8 cellular contexts compared by ENCODE assay signal in genomic region chr14:34628681-34629135, GRCh38. TPM values are rescaled to one million over a fixed set of nuclear protein-coding genes. Genes with fewer than 3 reads are reported as not detected.
DNase-seq lines count a peak whose midpoint lies in the region; ATAC-seq, FAIRE-seq and TF ChIP-seq lines count a peak whose summit lies in the region.

No MANE protein-coding gene starts in this region.

- no peak for FAIRE-seq in D721Med (lab: Jason Lieb, UNC)

- H3K36me3 ChIP-seq in HUES64 (ENCODE audit: insufficient read depth, low read length) (peaks cover 9% of the 10 kb centered on the region), gastroesophageal sphincter (peaks cover 0 to 20% of the 10 kb centered on the region in 2 donors), skeletal muscle satellite cell (ENCODE audit: insufficient read depth, low read length) (peaks cover 8% of the 10 kb centered on the region)

- H3K4me1 ChIP-seq in HUES64 (ENCODE audit: insufficient read depth, low read length) = peaks cover 7% of the 10 kb centered on the region; the same call in 1 of the 2 replicates
- peaks cover 0 to 60% (median 7%) of the 10 kb centered on the region in 3 donors for H3K4me1 ChIP-seq in gastroesophageal sphincter
- peaks cover 7% of the 10 kb centered on the region for H3K4me1 ChIP-seq in skeletal muscle satellite cell (ENCODE audit: control insufficient read depth, insufficient read depth, low read length)

- DNase-seq in AG04450 (ENCODE audit: low read depth, low spot score) (no peak), activated T-cell treated with anti-CD3 and anti-CD28 coated beads for 4 hours (peak; percentile 14), D721Med (ENCODE audit: insufficient read length, low spot score) (no peak)

- H3K4me3 ChIP-seq in AG04450 (ENCODE audit: low read depth, low read length) = peak overlapping the region; percentile 95
- peak overlapping the region; percentile 96 for H3K4me3 ChIP-seq in HUES64 (ENCODE audit: low read length)
- peak overlapping the region; percentile 82 to 93 for H3K4me3 ChIP-seq in gastroesophageal sphincter
- H3K4me3 ChIP-seq in skeletal muscle satellite cell (ENCODE audit: low read length) = peak overlapping the region; percentile 90

- H3K9ac ChIP-seq in HUES64 (ENCODE audit: low read depth, low read length) (no peak overlapping the region), skeletal muscle satellite cell (ENCODE audit: low read depth, low read length) (peak overlapping the region; percentile 99)

- H3K27me3 ChIP-seq in AG04450 (ENCODE audit: control insufficient read depth, insufficient read depth, low read length) (no peaks in the 10 kb centered on the region), HUES64 (ENCODE audit: insufficient read depth, low read length) (no peaks in the 10 kb centered on the region), gastroesophageal sphincter (no peaks in the 10 kb centered on the region), skeletal muscle satellite cell (ENCODE audit: control insufficient read depth, insufficient read depth, low read length) (no peaks in the 10 kb centered on the region)

- ATAC-seq in gastroesophageal sphincter = no peak
- no peak for ATAC-seq in GM21717 (IDR thresholded peaks at IDR 0.05; ENCODE audit: unreplicated experiment)
- ATAC-seq in GM19467 (IDR thresholded peaks at IDR 0.05; ENCODE audit: unreplicated experiment) = no peak

- TF ChIP-seq EP300 in gastroesophageal sphincter (IDR thresholded peaks at IDR 0.05) = no peak

- TF ChIP-seq CTCF in AG04450 (IDR thresholded peaks at IDR 0.05; ENCODE audit: low read depth, low read length) (no peak), gastroesophageal sphincter (IDR thresholded peaks at IDR 0.05) (no peak), D721Med (IDR thresholded peaks at IDR 0.05; ENCODE audit: insufficient read depth, missing control alignments) (no peak)

- WGBS in HUES64 = 36% methylated on average over 4 of the region's 5 CpGs
- 23 to 24% methylated on average over 5 of the region's 5 CpGs for WGBS in gastroesophageal sphincter (ENCODE audit: low coverage in 1 of 2), 2 donors

- CTCF ChIA-PET in AG04450 (lab: Charles Lee) = no interaction called here

- H3K9me3 ChIP-seq in AG04450 (ENCODE audit: control insufficient read depth, insufficient read depth, low read length) (peaks cover 6% of the 10 kb centered on the region; the same call in 1 of the 2 replicates), HUES64 (ENCODE audit: insufficient read depth, low read depth, low read length) (no peaks in the 10 kb centered on the region), gastroesophageal sphincter (no peaks in the 10 kb centered on the region), skeletal muscle satellite cell (replicated peaks; ENCODE audit: low read length) (no peaks in the 10 kb centered on the region)

- POLR2A ChIA-PET in AG04450 (lab: Yijun Ruan, JAX) = no interaction called here

- no peak overlapping the region for H3K27ac ChIP-seq in AG04450 (ENCODE audit: low read depth, low read length)
- H3K27ac ChIP-seq in HUES64 (ENCODE audit: low read depth, low read length) = no peak overlapping the region
- H3K27ac ChIP-seq in gastroesophageal sphincter = peak overlapping the region in 2 of 4 donors; percentile 92 to 99

- H3K4me2 ChIP-seq in skeletal muscle satellite cell (ENCODE audit: low read length) = peak overlapping the region; percentile 84

- no peak for TF ChIP-seq POLR2A in gastroesophageal sphincter (IDR thresholded peaks at IDR 0.05)

RNA-seq across cellular contexts. Expression of gene SNX6, which starts 1.2 kb away (rescaled TPM):
- 120 and 178 TPM in 2 replicates for polyA plus RNA-seq in AG04450 (2011; rRNA removed)
- polyA minus RNA-seq in AG04450 (2011; rRNA and poly(A)+ RNA removed) = 40.5 and 65.9 TPM in 2 replicates
- polyA plus RNA-seq in HUES64 (2013, experiment 1 of 2) = 64.3 TPM
- 72.5 TPM for polyA plus RNA-seq in HUES64 (2013, experiment 2 of 2)
- 100 to 1,000 TPM in 3 of 4 donors, 10 to 100 TPM in 1; 68.6 to 199 (median 113) TPM for total RNA-seq in gastroesophageal sphincter
- 146 and 170 TPM in 2 replicates for total RNA-seq in skeletal muscle satellite cell (2012; rRNA removed)
